ENCODE assay signal across 7 cellular contexts in the genomic region with DNA sequence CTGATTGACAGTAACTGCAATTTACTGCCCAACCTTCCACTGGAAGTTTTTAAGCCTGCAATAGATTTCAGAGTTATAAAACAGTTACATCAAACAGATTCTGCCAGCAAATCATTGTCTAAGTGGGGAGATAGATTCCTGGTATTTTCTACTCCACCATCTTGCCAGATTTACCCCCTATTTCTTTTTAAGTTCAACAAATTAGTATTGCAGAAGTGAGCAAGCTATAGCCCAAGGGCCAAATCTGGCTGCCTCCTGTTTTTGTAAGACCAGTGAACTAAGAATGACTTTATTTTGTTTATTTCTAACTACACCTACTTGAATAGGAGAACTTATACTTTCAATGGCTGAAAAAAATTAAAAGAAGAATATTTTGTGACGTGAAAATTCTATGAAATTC. TPM values are rescaled to one million over a fixed set of nuclear protein-coding genes. Genes with fewer than 3 reads are reported as not detected.
"Had no signal": no experiment of that assay in that cellular context is flagged by ENCODE, and none has a peak within 500 bp of the region (broad histone marks: within the 10 kb centered on the region; RNA-seq: fewer than 3 reads in every experiment).

No MANE protein-coding gene starts in this region.

- ATAC-seq: HepG2, K562 had no signal

- H3K27ac ChIP-seq: HL-60 had no signal

- H3K4me3 Mint-ChIP-seq: IgD-negative memory B cell had no signal

- DNase-seq: IMR-90 had no signal

- H3K4me3 ChIP-seq: K562 had no signal

- H3K36me3 Mint-ChIP-seq: IgD-negative memory B cell had no signal

- H3K4me1 Mint-ChIP-seq: IgD-negative memory B cell had no signal

- H3K27ac Mint-ChIP-seq: IgD-negative memory B cell had no signal

RNA-seq across cellular contexts. Expression of gene TMEM171, which starts 8.8 kb away (rescaled TPM):
- total RNA-seq: HepG2, HT-29, HT1080, K562 had no signal
- polyA plus RNA-seq: IgD-negative memory B cell had no signal
